3 cellular contexts compared by ENCODE assay signal in the genomic region with DNA sequence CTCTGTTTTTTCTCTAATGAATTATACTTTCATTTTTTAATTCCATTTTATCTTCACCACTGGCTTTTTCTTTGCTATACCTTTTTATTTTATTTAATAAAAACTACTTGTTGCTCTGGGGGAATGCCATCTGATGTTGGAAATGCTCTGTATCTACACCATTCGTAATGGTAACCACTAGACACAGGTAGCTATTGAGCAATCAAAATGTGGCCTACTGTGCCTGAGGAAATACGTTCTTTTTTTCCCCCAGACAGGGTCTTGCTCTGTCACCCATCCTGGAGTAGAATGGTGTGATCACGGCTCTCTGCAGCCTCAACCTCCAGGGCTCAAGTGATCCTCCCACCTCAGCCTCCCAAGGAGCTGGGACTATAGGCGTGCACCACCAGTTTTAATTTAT.
TF ChIP-seq lines count a peak whose summit lies in the region.

No MANE protein-coding gene starts in this region.

TF ChIP-seq in HepG2, 621 proteins besides CTCF, POLR2A, EP300 and RAD21:
- peak; percentile 43; the same call in 1 of the 2 replicates for TF ChIP-seq CEBPB (IDR thresholded peaks at IDR 0.05; ENCODE audit: borderline replicate concordance, low read depth, low read length)
- TF ChIP-seq TSC22D2 (CRISPR knock-in tag; IDR thresholded peaks at IDR 0.05; ENCODE audit: borderline replicate concordance): no peak
- TF ChIP-seq, protein P1, sequence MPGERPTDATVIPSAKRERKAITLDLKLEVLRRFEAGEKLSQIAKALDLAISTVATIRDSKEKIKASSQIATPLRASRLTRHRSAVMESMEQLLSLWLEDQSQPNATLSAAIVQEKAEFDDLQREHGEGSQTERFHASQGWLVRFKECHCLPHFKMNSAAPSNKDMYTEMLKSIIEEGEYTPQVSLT (CRISPR knock-in tag; IDR thresholded peaks at IDR 0.05; ENCODE audit: borderline replicate concordance, low read depth): no peak

TF ChIP-seq in IMR-90, 13 proteins besides CTCF, POLR2A, EP300 and RAD21:
- peak; percentile 58; the same call in 1 of the 2 replicates for TF ChIP-seq CEBPB (IDR thresholded peaks at IDR 0.05; ENCODE audit: low read depth, low read length)
- TF ChIP-seq, protein P2, sequence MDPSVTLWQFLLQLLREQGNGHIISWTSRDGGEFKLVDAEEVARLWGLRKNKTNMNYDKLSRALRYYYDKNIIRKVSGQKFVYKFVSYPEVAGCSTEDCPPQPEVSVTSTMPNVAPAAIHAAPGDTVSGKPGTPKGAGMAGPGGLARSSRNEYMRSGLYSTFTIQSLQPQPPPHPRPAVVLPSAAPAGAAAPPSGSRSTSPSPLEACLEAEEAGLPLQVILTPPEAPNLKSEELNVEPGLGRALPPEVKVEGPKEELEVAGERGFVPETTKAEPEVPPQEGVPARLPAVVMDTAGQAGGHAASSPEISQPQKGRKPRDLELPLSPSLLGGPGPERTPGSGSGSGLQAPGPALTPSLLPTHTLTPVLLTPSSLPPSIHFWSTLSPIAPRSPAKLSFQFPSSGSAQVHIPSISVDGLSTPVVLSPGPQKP (IDR thresholded peaks at IDR 0.05; ENCODE audit: borderline replicate concordance, low read depth, low read length): no peak
TF ChIP-seq in IMR-90: peak in this region for 1.

TF ChIP-seq in H1, 55 proteins besides CTCF, POLR2A, EP300 and RAD21:
- TF ChIP-seq KDM4A (IDR thresholded peaks at IDR 0.05; ENCODE audit: low read depth, low read length, severe bottlenecking) (no peak), SAP30 (IDR thresholded peaks at IDR 0.05; ENCODE audit: insufficient read depth, insufficient replicate concordance, low read length) (no peak), CEBPB (IDR thresholded peaks at IDR 0.05; ENCODE audit: low read depth, low read length) (0 out of 2 replicates have a peak, but pooled peaks have one; percentile 50), BRCA1 (IDR thresholded peaks at IDR 0.05; ENCODE audit: low read depth, low read length) (no peak), SP4 (IDR thresholded peaks at IDR 0.05; ENCODE audit: low read length) (no peak), GABPA (IDR thresholded peaks at IDR 0.05; ENCODE audit: borderline replicate concordance, insufficient read depth, low read length) (no peak)
